Comparison of ENCODE assay signal across 1 cellular context in the genomic region with DNA sequence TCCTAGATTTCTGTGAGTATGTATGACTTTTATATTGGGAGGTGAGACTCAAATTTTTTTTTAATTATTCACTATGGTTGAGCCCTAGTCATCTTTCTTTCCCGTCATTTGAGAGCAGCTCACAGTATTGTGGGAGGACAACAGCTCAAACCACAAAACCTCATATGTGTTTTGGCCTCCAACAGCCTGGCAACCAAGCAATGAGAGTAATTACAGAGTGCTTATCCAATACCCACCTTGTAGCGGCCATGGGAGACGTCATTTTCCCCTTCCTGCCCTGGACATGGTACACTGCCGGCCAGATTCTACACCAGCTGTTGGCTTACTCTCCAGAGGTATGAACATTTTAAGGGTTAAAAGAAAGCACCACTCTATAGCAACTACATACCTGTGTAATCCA.
TF ChIP-seq lines count a peak whose summit lies in the region.

No MANE protein-coding gene starts in this region.

TF ChIP-seq in SK-N-SH treated with all-trans-retinoic acid at 6 μM for 48 hours, 23 proteins besides CTCF, POLR2A, EP300 and RAD21 (continued from another document):
- TF ChIP-seq, protein P1, sequence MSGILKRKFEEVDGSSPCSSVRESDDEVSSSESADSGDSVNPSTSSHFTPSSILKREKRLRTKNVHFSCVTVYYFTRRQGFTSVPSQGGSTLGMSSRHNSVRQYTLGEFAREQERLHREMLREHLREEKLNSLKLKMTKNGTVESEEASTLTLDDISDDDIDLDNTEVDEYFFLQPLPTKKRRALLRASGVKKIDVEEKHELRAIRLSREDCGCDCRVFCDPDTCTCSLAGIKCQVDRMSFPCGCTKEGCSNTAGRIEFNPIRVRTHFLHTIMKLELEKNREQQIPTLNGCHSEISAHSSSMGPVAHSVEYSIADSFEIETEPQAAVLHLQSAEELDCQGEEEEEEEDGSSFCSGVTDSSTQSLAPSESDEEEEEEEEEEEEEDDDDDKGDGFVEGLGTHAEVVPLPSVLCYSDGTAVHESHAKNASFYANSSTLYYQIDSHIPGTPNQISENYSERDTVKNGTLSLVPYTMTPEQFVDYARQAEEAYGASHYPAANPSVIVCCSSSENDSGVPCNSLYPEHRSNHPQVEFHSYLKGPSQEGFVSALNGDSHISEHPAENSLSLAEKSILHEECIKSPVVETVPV (CRISPR knock-in tag; IDR thresholded peaks at IDR 0.05) = no peak
- TF ChIP-seq TOX (CRISPR knock-in tag; IDR thresholded peaks at IDR 0.05; ENCODE audit: borderline replicate concordance) (no peak), OSR1 (CRISPR knock-in tag; IDR thresholded peaks at IDR 0.05) (no peak), ZNF565 (CRISPR knock-in tag; conservative IDR thresholded peaks at IDR 0.05; ENCODE audit: low read depth) (no peak), CSDC2 (CRISPR knock-in tag; IDR thresholded peaks at IDR 0.05) (no peak), ZC3H10 (CRISPR knock-in tag; IDR thresholded peaks at IDR 0.05) (no peak), ZNF70 (CRISPR knock-in tag; IDR thresholded peaks at IDR 0.05) (no peak)
- TF ChIP-seq, protein P2, sequence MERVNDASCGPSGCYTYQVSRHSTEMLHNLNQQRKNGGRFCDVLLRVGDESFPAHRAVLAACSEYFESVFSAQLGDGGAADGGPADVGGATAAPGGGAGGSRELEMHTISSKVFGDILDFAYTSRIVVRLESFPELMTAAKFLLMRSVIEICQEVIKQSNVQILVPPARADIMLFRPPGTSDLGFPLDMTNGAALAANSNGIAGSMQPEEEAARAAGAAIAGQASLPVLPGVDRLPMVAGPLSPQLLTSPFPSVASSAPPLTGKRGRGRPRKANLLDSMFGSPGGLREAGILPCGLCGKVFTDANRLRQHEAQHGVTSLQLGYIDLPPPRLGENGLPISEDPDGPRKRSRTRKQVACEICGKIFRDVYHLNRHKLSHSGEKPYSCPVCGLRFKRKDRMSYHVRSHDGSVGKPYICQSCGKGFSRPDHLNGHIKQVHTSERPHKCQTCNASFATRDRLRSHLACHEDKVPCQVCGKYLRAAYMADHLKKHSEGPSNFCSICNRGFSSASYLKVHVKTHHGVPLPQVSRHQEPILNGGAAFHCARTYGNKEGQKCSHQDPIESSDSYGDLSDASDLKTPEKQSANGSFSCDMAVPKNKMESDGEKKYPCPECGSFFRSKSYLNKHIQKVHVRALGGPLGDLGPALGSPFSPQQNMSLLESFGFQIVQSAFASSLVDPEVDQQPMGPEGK (CRISPR knock-in tag; IDR thresholded peaks at IDR 0.05; ENCODE audit: borderline replicate concordance) = no peak
